In the genomic region with DNA sequence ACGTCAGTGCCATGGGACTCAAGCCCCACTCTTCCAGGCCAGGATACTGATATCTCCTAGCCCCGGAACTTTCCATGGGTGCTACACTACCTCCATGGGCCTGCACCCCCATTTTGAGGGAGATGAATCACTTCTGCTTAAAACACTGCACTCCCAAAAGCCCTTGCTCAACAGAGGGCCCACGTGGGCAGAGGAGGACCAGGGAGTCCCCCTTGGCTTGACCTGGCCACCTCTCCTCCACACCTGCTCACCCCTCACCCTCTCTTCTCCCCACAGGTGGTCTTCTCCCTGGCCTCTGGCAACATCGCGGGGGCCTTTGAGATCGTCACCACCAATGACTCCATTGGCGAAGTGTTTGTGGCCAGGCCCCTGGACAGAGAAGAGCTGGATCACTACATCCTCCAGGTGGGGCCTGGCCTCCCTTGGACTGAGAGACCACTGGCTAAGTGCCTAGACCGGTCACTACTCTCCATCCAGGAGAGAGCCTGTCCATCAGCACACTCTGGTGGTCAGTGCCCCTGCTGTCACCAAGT, we compare ENCODE assay signal across 20 cellular contexts.
DNase-seq lines count a peak whose midpoint lies in the region; ATAC-seq and TF ChIP-seq lines count a peak whose summit lies in the region.
"Had no signal": no experiment of that assay in that cellular context is flagged by ENCODE, and none has a peak within 500 bp of the region (broad histone marks: within the 10 kb centered on the region; RNA-seq: fewer than 3 reads in every experiment).

No MANE protein-coding gene starts in this region.

- no peaks in the 10 kb centered on the region for H3K27me3 ChIP-seq in RWPE2 (ENCODE audit: insufficient read depth, poor library complexity, severe bottlenecking)
- H3K27me3 ChIP-seq: gastroesophageal sphincter, sigmoid colon, SJCRH30, thyroid gland had no signal

- H3K27ac ChIP-seq in RWPE2 (ENCODE audit: poor library complexity, severe bottlenecking) = peak overlapping the region; percentile 11
- H3K27ac ChIP-seq: gastroesophageal sphincter, parathyroid adenoma, PC-9, sigmoid colon, SJCRH30, thyroid gland, VCaP had no signal

- H3K4me1 Mint-ChIP-seq in activated naive CD4-positive, alpha-beta T cell treated with anti-CD3 and anti-CD28 coated beads, Interleukin-2, amount 10 ng/mL, durations not matched to agents 7 days and 5 days = peaks cover 99% of the 10 kb centered on the region
- H3K4me1 Mint-ChIP-seq in central memory CD8-positive, alpha-beta T cell = peaks cover 94% of the 10 kb centered on the region
- H3K4me1 Mint-ChIP-seq in stimulated activated memory B cell treated with anti-CD40 and anti-IgM and Interleukin-4, amounts not matched to agents 10 μg/mL and 1 μg/mL and 100 μg/mL, for 72 hours = peaks cover 77% of the 10 kb centered on the region

- ATAC-seq in RWPE2 (ENCODE audit: low read depth) = no peak
- no peak for ATAC-seq in central memory CD8-positive, alpha-beta T cell (replicated peaks; ENCODE audit: extremely low read depth, poor library complexity, severe bottlenecking)
- ATAC-seq in stimulated activated memory B cell treated with anti-CD40 and anti-IgM and Interleukin-4, amounts not matched to agents 10 μg/mL and 1 μg/mL and 100 μg/mL, for 72 hours = no peak
- ATAC-seq: gastroesophageal sphincter, GM23338 had no signal

- CTCF ChIA-PET in activated naive CD4-positive, alpha-beta T cell treated with anti-CD3 and anti-CD28 coated beads, Interleukin-2, amount 10 ng/mL, durations not matched to agents 7 days and 5 days (lab: Charles Lee) = interaction anchor here (1.0 to 7.5 kb wide), 3 partner anchors 10 to 13 kb away, joined by 3 to 39 read pairs (median 3); no protein-coding TSS in a partner anchor

- TF ChIP-seq CTCF in RWPE2 (IDR thresholded peaks at IDR 0.05; ENCODE audit: poor library complexity, severe bottlenecking) (no peak), foreskin fibroblast (IDR thresholded peaks at IDR 0.05; ENCODE audit: low read depth, low read length) (no peak)

- peaks cover 9% of the 10 kb centered on the region for H3K9me3 Mint-ChIP-seq in activated naive CD4-positive, alpha-beta T cell treated with anti-CD3 and anti-CD28 coated beads, Interleukin-2, amount 10 ng/mL, durations not matched to agents 7 days and 5 days
- H3K9me3 Mint-ChIP-seq in central memory CD8-positive, alpha-beta T cell = no peaks in the 10 kb centered on the region
- H3K9me3 Mint-ChIP-seq in stimulated activated memory B cell treated with anti-CD40 and anti-IgM and Interleukin-4, amounts not matched to agents 10 μg/mL and 1 μg/mL and 100 μg/mL, for 72 hours = no peaks in the 10 kb centered on the region
- H3K9me3 Mint-ChIP-seq: GM23338 had no signal

- no peak overlapping the region for H3K4me3 ChIP-seq in RWPE2 (ENCODE audit: severe bottlenecking)
- no peak overlapping the region for H3K4me3 ChIP-seq in foreskin fibroblast (ENCODE audit: low read depth in 1 of 2, low read length in 2 of 2)
- H3K4me3 ChIP-seq: gastroesophageal sphincter, GM23338, PC-9, sigmoid colon, SJCRH30, thyroid gland had no signal

- H3K27me3 Mint-ChIP-seq in activated naive CD4-positive, alpha-beta T cell treated with anti-CD3 and anti-CD28 coated beads, Interleukin-2, amount 10 ng/mL, durations not matched to agents 7 days and 5 days = no peaks in the 10 kb centered on the region
- H3K27me3 Mint-ChIP-seq in central memory CD8-positive, alpha-beta T cell = no peaks in the 10 kb centered on the region
- H3K27me3 Mint-ChIP-seq in stimulated activated memory B cell treated with anti-CD40 and anti-IgM and Interleukin-4, amounts not matched to agents 10 μg/mL and 1 μg/mL and 100 μg/mL, for 72 hours = no peaks in the 10 kb centered on the region

- peaks cover 14% of the 10 kb centered on the region for H3K36me3 Mint-ChIP-seq in activated naive CD4-positive, alpha-beta T cell treated with anti-CD3 and anti-CD28 coated beads, Interleukin-2, amount 10 ng/mL, durations not matched to agents 7 days and 5 days
- H3K36me3 Mint-ChIP-seq in central memory CD8-positive, alpha-beta T cell (ENCODE audit: insufficient read depth) = peaks cover 11% of the 10 kb centered on the region
- no peaks in the 10 kb centered on the region for H3K36me3 Mint-ChIP-seq in stimulated activated memory B cell treated with anti-CD40 and anti-IgM and Interleukin-4, amounts not matched to agents 10 μg/mL and 1 μg/mL and 100 μg/mL, for 72 hours

- peaks cover 10% of the 10 kb centered on the region for H3K4me1 ChIP-seq in RWPE2 (ENCODE audit: insufficient read depth, poor library complexity, severe bottlenecking)
- H3K4me1 ChIP-seq: parathyroid adenoma had no signal

- no peak overlapping the region for H3K4me3 Mint-ChIP-seq in activated naive CD4-positive, alpha-beta T cell treated with anti-CD3 and anti-CD28 coated beads, Interleukin-2, amount 10 ng/mL, durations not matched to agents 7 days and 5 days
- peak overlapping the region; percentile 50 for H3K4me3 Mint-ChIP-seq in central memory CD8-positive, alpha-beta T cell
- no peak overlapping the region for H3K4me3 Mint-ChIP-seq in stimulated activated memory B cell treated with anti-CD40 and anti-IgM and Interleukin-4, amounts not matched to agents 10 μg/mL and 1 μg/mL and 100 μg/mL, for 72 hours
- H3K4me3 Mint-ChIP-seq: GM23338 had no signal

- H3K9me3 ChIP-seq in RWPE2 (ENCODE audit: severe bottlenecking) = no peaks in the 10 kb centered on the region
- H3K9me3 ChIP-seq: sigmoid colon, SJCRH30, thyroid gland had no signal

- no peak for DNase-seq in activated naive CD4-positive, alpha-beta T cell treated with anti-CD3 and anti-CD28 coated beads, Interleukin-2, amount 10 ng/mL, durations not matched to agents 7 days and 5 days
- no peak for DNase-seq in activated naive CD4-positive, alpha-beta T cell treated with Interleukin-2 at 50 U/mL for 16 hours
- DNase-seq in RWPE2 (ENCODE audit: low spot score) = no peak
- no peak for DNase-seq in central memory CD8-positive, alpha-beta T cell (ENCODE audit: low spot score in 2 of 2)
- DNase-seq in globus pallidus (ENCODE audit: low spot score) = no peak
- no peak for DNase-seq in putamen (ENCODE audit: low spot score)
- DNase-seq in foreskin fibroblast = no peak
- DNase-seq: caudate nucleus, KBM-7, NCI-H1694 treated with DMSO at 0.1 percent for 48 hours, NCI-H345, sigmoid colon, SJCRH30 had no signal

- no peaks in the 10 kb centered on the region for H3K36me3 ChIP-seq in RWPE2 (ENCODE audit: low read depth)
- H3K36me3 ChIP-seq: sigmoid colon, SJCRH30, thyroid gland had no signal

- H3K27ac Mint-ChIP-seq in activated naive CD4-positive, alpha-beta T cell treated with anti-CD3 and anti-CD28 coated beads, Interleukin-2, amount 10 ng/mL, durations not matched to agents 7 days and 5 days = peak overlapping the region; percentile 73
- peak overlapping the region; percentile 76 for H3K27ac Mint-ChIP-seq in central memory CD8-positive, alpha-beta T cell (ENCODE audit: low read depth)
- H3K27ac Mint-ChIP-seq in stimulated activated memory B cell treated with anti-CD40 and anti-IgM and Interleukin-4, amounts not matched to agents 10 μg/mL and 1 μg/mL and 100 μg/mL, for 72 hours = peak overlapping the region; percentile 42
- H3K27ac Mint-ChIP-seq: GM23338 had no signal
